In the genomic region with DNA sequence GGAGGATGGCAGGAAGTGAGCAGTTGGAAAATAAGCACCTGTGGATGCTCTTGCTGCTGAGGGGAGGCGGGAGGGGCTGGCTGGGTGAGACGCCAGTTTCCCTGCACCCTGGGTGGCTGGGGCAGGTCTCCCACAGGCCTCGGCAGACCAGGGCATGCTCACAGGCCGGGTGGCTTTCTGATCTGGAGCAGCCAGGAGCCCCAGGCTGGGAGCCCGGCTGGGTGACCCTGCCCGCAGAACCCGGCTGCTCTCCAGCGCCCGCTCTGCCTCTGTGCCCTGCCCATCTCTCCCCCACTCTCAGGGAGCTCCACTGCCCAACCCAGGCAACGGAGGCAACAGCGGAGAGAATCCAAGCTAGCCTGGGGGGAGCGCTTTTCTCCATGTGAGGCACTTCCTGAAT, we compare ENCODE assay signal across 19 cellular contexts. TPM values are rescaled to one million over a fixed set of nuclear protein-coding genes. Genes with fewer than 3 reads are reported as not detected.
DNase-seq lines count a peak whose midpoint lies in the region; ATAC-seq and TF ChIP-seq lines count a peak whose summit lies in the region.
"Had no signal": no experiment of that assay in that cellular context is flagged by ENCODE, and none has a peak within 500 bp of the region (broad histone marks: within the 10 kb centered on the region; RNA-seq: fewer than 3 reads in every experiment).

No MANE protein-coding gene starts in this region.

- H3K9me2 ChIP-seq in MM.1S (replicated peaks; ENCODE audit: insufficient read depth, low read length): no peaks in the 10 kb centered on the region

- H3K4me1 ChIP-seq in right lobe of liver: peaks cover 0 to 41% (median 11%) of the 10 kb centered on the region in 4 donors
- peaks cover 37% of the 10 kb centered on the region for H3K4me1 ChIP-seq in vagina
- H3K4me1 ChIP-seq in MM.1S (ENCODE audit: low read length): no peaks in the 10 kb centered on the region

- intact Hi-C loops in cardiac septum (cut with DNase I) (no loop called here), left cardiac atrium (cut with DNase I) (no loop called here), right lobe of liver (cut with DNase I) (no loop called here), vagina (cut with DNase I) (no loop called here)

- TF ChIP-seq CTCF in right lobe of liver (IDR thresholded peaks at IDR 0.05) (no peak), vagina (IDR thresholded peaks at IDR 0.05) (no peak), MM.1S (IDR thresholded peaks at IDR 0.05; ENCODE audit: low read length) (no peak)

- H3K27me3 ChIP-seq in right lobe of liver (no peaks in the 10 kb centered on the region), vagina (no peaks in the 10 kb centered on the region), MM.1S (replicated peaks; ENCODE audit: insufficient read depth, low read length) (no peaks in the 10 kb centered on the region)
- H3K27me3 ChIP-seq: neutrophil, tibial nerve had no signal

- no peak overlapping the region for H3K9ac ChIP-seq in MM.1S (ENCODE audit: low read length)

- peak overlapping the region; percentile 72 for H3K27ac Mint-ChIP-seq in T-helper 17 cell
- H3K27ac Mint-ChIP-seq: activated T-helper 2 cell treated with anti-CD3 and anti-CD28 coated beads, Interferon-gamma antibody, Interleukin-2, Interleukin-4, amounts not matched to agents 10 μg/mL and 5 μg/mL and 100 μg/mL, durations not matched to agents 14 hours and 24 hours and 36 hours; mesothelial cell of epicardium had no signal

- 50% methylated on average over 3 of the region's 12 CpGs for WGBS in right lobe of liver (ENCODE audit: insufficient coverage, low coverage, low lambda C conversion rate, missing lambda C conversion rate)

- no peaks in the 10 kb centered on the region for H3K27me3 Mint-ChIP-seq in T-helper 17 cell
- H3K27me3 Mint-ChIP-seq: stimulated activated naive B cell treated with anti-CD40 and anti-IgM and Interleukin-4, amounts not matched to agents 10 μg/mL and 1 μg/mL and 100 μg/mL, for 72 hours had no signal

- peaks cover 4% of the 10 kb centered on the region for H3K36me3 Mint-ChIP-seq in T-helper 17 cell (ENCODE audit: low read depth)

- H3K79me2 ChIP-seq in MM.1S (ENCODE audit: low read length): peaks cover 93% of the 10 kb centered on the region

- ATAC-seq in left cardiac atrium (no peak), T-helper 17 cell (no peak), right lobe of liver (peak; percentile 11 to 41 (median 34))
- ATAC-seq: HCT116; SK-N-SH treated with all-trans-retinoic acid at 6 μM for 48 hours; stimulated activated naive B cell treated with anti-CD40 and anti-IgM and Interleukin-4, amounts not matched to agents 10 μg/mL and 1 μg/mL and 100 μg/mL, for 72 hours had no signal

- no peaks in the 10 kb centered on the region for H3F3A ChIP-seq in MM.1S (ENCODE audit: insufficient read depth, low read length)

- no peaks in the 10 kb centered on the region for H4K20me1 ChIP-seq in MM.1S (ENCODE audit: insufficient read depth, low read length)

- no peak overlapping the region for H2AFZ ChIP-seq in MM.1S (ENCODE audit: low read length)

- H3K4me3 Mint-ChIP-seq in T-helper 17 cell: no peak overlapping the region
- H3K4me3 Mint-ChIP-seq: mesothelial cell of epicardium; stimulated activated naive B cell treated with anti-CD40 and anti-IgM and Interleukin-4, amounts not matched to agents 10 μg/mL and 1 μg/mL and 100 μg/mL, for 72 hours had no signal

- TF ChIP-seq POLR2A in right lobe of liver (IDR thresholded peaks at IDR 0.05) (no peak), vagina (IDR thresholded peaks at IDR 0.05) (no peak)

- H3K36me3 ChIP-seq in right lobe of liver: peaks cover 0 to 9% (median 2%) of the 10 kb centered on the region in 4 donors
- no peaks in the 10 kb centered on the region for H3K36me3 ChIP-seq in vagina
- 0 out of 2 replicates have a peak, but pooled peaks cover 2% of the 10 kb centered on the region for H3K36me3 ChIP-seq in MM.1S (replicated peaks; ENCODE audit: insufficient read depth, low read length)

- DNase-seq in cardiac septum (ENCODE audit: low spot score) (peak; percentile 58), left cardiac atrium (no peak), T-helper 17 cell (no peak), right lobe of liver (peak in 1 of 3 donors; percentile 68), vagina (ENCODE audit: extremely low spot score in 2 of 2) (no peak), cerebellum (ENCODE audit: low spot score) (no peak), MM.1S (no peak)
- DNase-seq in stimulated activated CD8-positive, alpha-beta memory T cell treated with anti-CD3 and anti-CD28 coated beads, Interleukin-4, amount 100 ng/mL, for 48 hours: no peak
- DNase-seq: ACHN; activated CD4-positive, alpha-beta T cell treated with anti-CD3 and anti-CD28 coated beads for 1 hour; caudate nucleus; stimulated activated CD4-positive, alpha-beta T cell treated with anti-CD3 and anti-CD28 coated beads, Interleukin-15, amount 100 ng/mL, for 24 hours; stimulated activated naive B cell treated with anti-CD40 and anti-IgM and Interleukin-4, amounts not matched to agents 10 μg/mL and 1 μg/mL and 100 μg/mL, for 72 hours had no signal

- H3K4me3 ChIP-seq in right lobe of liver: peak overlapping the region; percentile 48 to 79 (median 55)
- no peak overlapping the region for H3K4me3 ChIP-seq in vagina
- no peak overlapping the region for H3K4me3 ChIP-seq in MM.1S (ENCODE audit: low read length)
- H3K4me3 ChIP-seq: tibial nerve had no signal

- peaks cover 14% of the 10 kb centered on the region for H3K4me1 Mint-ChIP-seq in T-helper 17 cell
- H3K4me1 Mint-ChIP-seq: mesothelial cell of epicardium had no signal

- H3K9me3 ChIP-seq in T-helper 17 cell (ENCODE audit: control insufficient read depth, low read length, poor library complexity, severe bottlenecking) (no peaks in the 10 kb centered on the region), right lobe of liver (no peaks in the 10 kb centered on the region), vagina (no peaks in the 10 kb centered on the region), MM.1S (replicated peaks; ENCODE audit: insufficient read depth, low read length) (no peaks in the 10 kb centered on the region)
- H3K9me3 ChIP-seq: neutrophil, tibial nerve had no signal

- H3K4me2 ChIP-seq in MM.1S (ENCODE audit: low read depth, low read length): no peak overlapping the region

- peak overlapping the region; percentile 70 to 97 (median 90) for H3K27ac ChIP-seq in right lobe of liver
- peak overlapping the region; percentile 55 for H3K27ac ChIP-seq in vagina
- H3K27ac ChIP-seq in MM.1S (ENCODE audit: low read length): no peak overlapping the region
- H3K27ac ChIP-seq: neutrophil had no signal

RNA-seq across cellular contexts. Expression of gene DCPS, which starts 24.6 kb away (rescaled TPM):
- total RNA-seq in cardiac septum: 9.9 TPM
- 10 to 100 TPM; 11.3 to 13.1 TPM for total RNA-seq in left cardiac atrium
- 10 to 100 TPM; 12.1 to 14.9 TPM for total RNA-seq in T-helper 17 cell
- total RNA-seq in right lobe of liver: 10 to 100 TPM; 12.6 to 65.2 (median 21.9) TPM
- 15.5 TPM for total RNA-seq in vagina
- total RNA-seq in cerebellum: 4.5 TPM

RNA-seq across cellular contexts. Expression of gene ST3GAL4, which starts 27.0 kb away (rescaled TPM):
- total RNA-seq in cardiac septum (55.1 TPM), left cardiac atrium (100 to 1,000 TPM in 1 of 2 donors, 10 to 100 TPM in 1; 57.1 to 109 TPM), T-helper 17 cell (1 to 10 TPM; 3.0 to 4.8 TPM), right lobe of liver (10 to 100 TPM in 4 of 6 experiments, 1 to 10 TPM in 2; 7.0 to 25.6 (median 17.5) TPM), vagina (41.5 TPM), cerebellum (13.7 TPM)

RNA-seq across cellular contexts. Expression of gene TIRAP, which starts 45.6 kb away (rescaled TPM):
- total RNA-seq in cardiac septum: 8.4 TPM
- 1 to 10 TPM; 7.6 to 8.7 TPM for total RNA-seq in left cardiac atrium
- total RNA-seq in T-helper 17 cell: 10 to 100 TPM; 13.1 to 14.1 TPM
- total RNA-seq in right lobe of liver: 10 to 100 TPM in 2 of 6 experiments, 1 to 10 TPM in 4; 8.0 to 12.1 (median 9.7) TPM
- total RNA-seq in vagina: 16.9 TPM
- 5.0 TPM for total RNA-seq in cerebellum

RNA-seq across cellular contexts. Expression of gene FOXRED1, which starts 59.5 kb away (rescaled TPM):
- total RNA-seq in cardiac septum: 23.0 TPM
- total RNA-seq in left cardiac atrium: 10 to 100 TPM; 21.0 to 25.3 TPM
- total RNA-seq in T-helper 17 cell: 10 to 100 TPM; 21.7 to 24.9 TPM
- total RNA-seq in right lobe of liver: 10 to 100 TPM; 18.6 to 50.2 (median 39.8) TPM
- total RNA-seq in vagina: 16.7 TPM
- total RNA-seq in cerebellum: 22.0 TPM

RNA-seq across cellular contexts. Expression of gene SRPRA, which starts 59.7 kb away (rescaled TPM):
- total RNA-seq in cardiac septum: 77.4 TPM
- total RNA-seq in left cardiac atrium: 10 to 100 TPM; 65.1 to 95.7 TPM
- total RNA-seq in T-helper 17 cell: 100 to 1,000 TPM; 182 to 192 TPM
- total RNA-seq in right lobe of liver: 100 to 1,000 TPM in 5 of 6 experiments, 10 to 100 TPM in 1; 95.0 to 150 (median 122) TPM
- 64.6 TPM for total RNA-seq in vagina
- 18.0 TPM for total RNA-seq in cerebellum

Comparison
In these comparisons a context has a peak if more than half of its experiments do, and no peak if none do; other contexts are left out.
1. ATAC-seq: peak in right lobe of liver (4 of 4); none in left cardiac atrium (0 of 2) and T-helper 17 cell (single experiment).
2. H3K4me3 ChIP-seq: peak in right lobe of liver (3 of 3); none in vagina (0 of 2) and MM.1S (single experiment).